In the genomic region with DNA sequence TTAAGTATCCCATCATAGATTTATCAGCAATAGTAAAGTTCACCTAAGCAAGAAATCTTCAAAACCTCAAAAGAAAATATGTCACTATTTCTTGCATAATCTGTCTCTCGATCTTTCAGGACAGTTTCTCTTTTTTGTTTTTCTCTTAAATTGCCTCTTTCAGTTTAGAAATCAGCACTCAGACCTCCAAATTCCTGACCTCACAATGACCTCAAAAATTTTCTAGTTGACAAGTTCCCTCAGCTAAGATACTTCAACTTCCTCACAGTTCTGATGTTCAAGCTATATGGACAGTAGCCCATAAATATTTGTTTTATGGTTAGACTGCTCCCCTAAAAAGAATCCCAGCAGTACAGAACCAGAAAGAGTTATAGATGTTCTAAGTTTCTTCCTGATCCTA, we compare ENCODE assay signal across 13 cellular contexts. TPM values are rescaled to one million over a fixed set of nuclear protein-coding genes. Genes with fewer than 3 reads are reported as not detected.
A peak's percentile ranks its signal among the peaks of the same experiment; 100 is the strongest.
DNase-seq lines count a peak whose midpoint lies in the region; ATAC-seq and TF ChIP-seq lines count a peak whose summit lies in the region.
"Had no signal": no experiment of that assay in that cellular context is flagged by ENCODE, and none has a peak within 500 bp of the region (broad histone marks: within the 10 kb centered on the region; RNA-seq: fewer than 3 reads in every experiment).

No MANE protein-coding gene starts in this region.

- peaks cover 17% of the 10 kb centered on the region for H3K36me3 Mint-ChIP-seq in mesothelial cell of epicardium

- DNase-seq in SKM-1 (lab: John Stamatoyannopoulos, UW; ENCODE audit: unreplicated experiment) (peak; percentile 58), mesothelial cell of epicardium (ENCODE audit: low spot score in 2 of 2, unreplicated experiment in 2 of 2) (no peak), NCI-H774 (lab: John Stamatoyannopoulos, UW) (no peak), HK-2 (ENCODE audit: unreplicated experiment) (no peak), H4 (ENCODE audit: low spot score) (no peak), right atrium auricular region (ENCODE audit: low spot score) (no peak)
- DNase-seq: NCI-H82 had no signal

- H3K9me3 ChIP-seq in right atrium auricular region, result no peaks in the 10 kb centered on the region

- no peaks in the 10 kb centered on the region for H3K4me1 ChIP-seq in right atrium auricular region

- no peaks in the 10 kb centered on the region for H3K9me3 Mint-ChIP-seq in mesothelial cell of epicardium

- no peaks in the 10 kb centered on the region for H3K27me3 ChIP-seq in right atrium auricular region

- no peak overlapping the region for H3K27ac ChIP-seq in right atrium auricular region

- no peak for TF ChIP-seq CTCF in mesothelial cell of epicardium (IDR thresholded peaks at IDR 0.05; ENCODE audit: unreplicated experiment)
- no peak for TF ChIP-seq CTCF in right atrium auricular region (IDR thresholded peaks at IDR 0.05)

- H3K4me1 Mint-ChIP-seq in mesothelial cell of epicardium, result peaks cover 54% of the 10 kb centered on the region

- ATAC-seq in GM18868 (IDR thresholded peaks at IDR 0.05; ENCODE audit: unreplicated experiment) (peak; percentile 82), HG02884 (IDR thresholded peaks at IDR 0.05; ENCODE audit: unreplicated experiment) (peak; percentile 74)

- peak overlapping the region; percentile 3 for H3K4me3 Mint-ChIP-seq in mesothelial cell of epicardium

- no peak overlapping the region for H3K4me3 ChIP-seq in right atrium auricular region

- no peaks in the 10 kb centered on the region for H3K27me3 Mint-ChIP-seq in mesothelial cell of epicardium (ENCODE audit: low read depth)

- peak overlapping the region; percentile 87 for H3K27ac Mint-ChIP-seq in mesothelial cell of epicardium

- H3K36me3 ChIP-seq in right atrium auricular region, result no peaks in the 10 kb centered on the region

RNA-seq across cellular contexts. Expression of a gene that starts 24.1 kb away (rescaled TPM):
- total RNA-seq in mesothelial cell of epicardium (0.16 TPM in 1 of 3 replicates, not detected in the others), right atrium auricular region (not detected)
- total RNA-seq in H4 (2014; rRNA removed; shearing (Covaris generic)), result not detected in 2 replicates
- total RNA-seq: bronchial epithelial cell, liver, renal cortical epithelial cell, ureter had no signal

RNA-seq across cellular contexts. Expression of a gene that starts 33.2 kb away (rescaled TPM):
- total RNA-seq in mesothelial cell of epicardium (104 to 111 TPM (median 104 TPM) in 3 replicates), right atrium auricular region (10 to 100 TPM in 1 of 2 donors, 1 to 10 TPM in 1; 7.5 to 11.1 TPM)
- total RNA-seq in H4 (2014; rRNA removed; shearing (Covaris generic)), result 0.86 and 2.7 TPM in 2 replicates

RNA-seq across cellular contexts. Expression of a gene that starts 46.6 kb away (rescaled TPM):
- total RNA-seq in mesothelial cell of epicardium (0.18 to 0.25 TPM in 2 of 3 replicates, not detected in the other), right atrium auricular region (not detected)
- not detected in 2 replicates for total RNA-seq in H4 (2014; rRNA removed; shearing (Covaris generic))
- total RNA-seq: bronchial epithelial cell, liver, ureter had no signal
